11 cellular contexts compared by ENCODE assay signal in genomic region chr2:85288244-85288725, GRCh38. TPM values are rescaled to one million over a fixed set of nuclear protein-coding genes. Genes with fewer than 3 reads are reported as not detected.
DNase-seq lines count a peak whose midpoint lies in the region; ATAC-seq and TF ChIP-seq lines count a peak whose summit lies in the region.
"Had no signal": no experiment of that assay in that cellular context is flagged by ENCODE, and none has a peak within 500 bp of the region (broad histone marks: within the 10 kb centered on the region; RNA-seq: fewer than 3 reads in every experiment).

No MANE protein-coding gene starts in this region.

- no peaks in the 10 kb centered on the region for H3K79me1 ChIP-seq in mesenchymal stem cell (replicated peaks; ENCODE audit: low read length, poor library complexity, severe bottlenecking)

- H3K27ac ChIP-seq in mesenchymal stem cell (ENCODE audit: low read length, poor library complexity, severe bottlenecking) (peak overlapping the region; percentile 20), thyroid gland (no peak overlapping the region)
- H3K27ac ChIP-seq: heart left ventricle had no signal

- H3K14ac ChIP-seq in mesenchymal stem cell (ENCODE audit: low read length in 2 of 2), result no peak overlapping the region

- no peak for ATAC-seq in GM21447 (IDR thresholded peaks at IDR 0.05; ENCODE audit: unreplicated experiment)
- no peak for ATAC-seq in GM18517 (IDR thresholded peaks at IDR 0.05; ENCODE audit: unreplicated experiment)
- no peak for ATAC-seq in activated naive CD4-positive, alpha-beta T cell treated with anti-CD3 and anti-CD28 coated beads, Interleukin-2, amount 50 U/mL, for 72 hours
- ATAC-seq: heart left ventricle had no signal

- H2BK12ac ChIP-seq in mesenchymal stem cell (ENCODE audit: low read length in 2 of 2), result no peak overlapping the region

- TF ChIP-seq CTCF in astrocyte of the spinal cord (IDR thresholded peaks at IDR 0.05; ENCODE audit: low read depth, low read length) (no peak), thyroid gland (IDR thresholded peaks at IDR 0.05) (no peak)

- no peak overlapping the region for H4K91ac ChIP-seq in mesenchymal stem cell (ENCODE audit: low read length)

- H2BK15ac ChIP-seq in mesenchymal stem cell (ENCODE audit: low read depth, poor library complexity, severe bottlenecking), result no peak overlapping the region

- H3K9me3 Mint-ChIP-seq in activated naive CD4-positive, alpha-beta T cell treated with anti-CD3 and anti-CD28 coated beads, Interleukin-2, amount 50 U/mL, for 72 hours, result no peaks in the 10 kb centered on the region

- 56% methylated on average over 10 of the region's 10 CpGs for WGBS in mesenchymal stem cell
- 83 to 89% methylated on average over 10 of the region's 10 CpGs for WGBS in thyroid gland, 2 donors

- no peak overlapping the region for H3K4me3 ChIP-seq in astrocyte of the spinal cord (ENCODE audit: low read depth, low read length)
- no peak overlapping the region for H3K4me3 ChIP-seq in mesenchymal stem cell (ENCODE audit: insufficient read depth in 1 of 2, low read depth in 1 of 2, low read length in 2 of 2)
- H3K4me3 ChIP-seq in thyroid gland (replicated peaks in 1 of 3), result no peak overlapping the region
- H3K4me3 ChIP-seq: heart left ventricle had no signal

- H4K8ac ChIP-seq in mesenchymal stem cell (ENCODE audit: low read length), result no peak overlapping the region

- H3K18ac ChIP-seq in mesenchymal stem cell (ENCODE audit: low read depth in 1 of 2, low read length in 2 of 2), result no peak overlapping the region

- H3K9me3 ChIP-seq in mesenchymal stem cell (ENCODE audit: control insufficient read depth, low read length) (no peaks in the 10 kb centered on the region), thyroid gland (no peaks in the 10 kb centered on the region)
- H3K9me3 ChIP-seq: heart left ventricle had no signal

- no peak overlapping the region for H2BK120ac ChIP-seq in mesenchymal stem cell (ENCODE audit: low read depth, low read length)

- TF ChIP-seq POLR2A in thyroid gland (IDR thresholded peaks at IDR 0.05), result no peak

- intact Hi-C loops in thyroid gland (cut with DNase I), result no loop called here

- H3K27me3 ChIP-seq in mesenchymal stem cell (ENCODE audit: control insufficient read depth in 1 of 2, insufficient read depth in 1 of 2, low read length in 2 of 2), result no peaks in the 10 kb centered on the region
- no peaks in the 10 kb centered on the region for H3K27me3 ChIP-seq in thyroid gland
- H3K27me3 ChIP-seq: heart left ventricle had no signal

- no peak overlapping the region for H2AK5ac ChIP-seq in mesenchymal stem cell (ENCODE audit: low read length, severe bottlenecking)

- H3K27ac Mint-ChIP-seq in activated naive CD4-positive, alpha-beta T cell treated with anti-CD3 and anti-CD28 coated beads, Interleukin-2, amount 50 U/mL, for 72 hours, result no peak overlapping the region

- H3K9ac ChIP-seq in mesenchymal stem cell (ENCODE audit: low read length), result no peak overlapping the region

- no peak overlapping the region for H2AFZ ChIP-seq in mesenchymal stem cell (ENCODE audit: low read depth, low read length)

- H3K36me3 ChIP-seq in mesenchymal stem cell (ENCODE audit: control insufficient read depth in 1 of 2, insufficient read depth in 2 of 2, low read depth in 1 of 2, low read length in 2 of 2) (peaks cover 13 to 19% of the 10 kb centered on the region in 2 experiments), thyroid gland (peaks cover 0 to 5% of the 10 kb centered on the region in 2 donors)

- no peak overlapping the region for H3K4ac ChIP-seq in mesenchymal stem cell (ENCODE audit: low read depth in 1 of 2, low read length in 2 of 2)

- in situ Hi-C loops in ACHN (cut with HindIII; ENCODE audit: low pct_ligation_motif_present, low pct_unique_long_range_greater_than_20kb, low sequenced_read_pairs), result no loop called here
- in situ Hi-C loops in astrocyte of the spinal cord (cut with HindIII; ENCODE audit: low sequenced_read_pairs), result no loop called here

- H2BK5ac ChIP-seq in mesenchymal stem cell (ENCODE audit: low read depth, low read length, poor library complexity, severe bottlenecking), result no peak overlapping the region

- DNase-seq in ACHN (peak; percentile 53), HS-5 (ENCODE audit: low read depth) (peak; percentile 74), astrocyte of the spinal cord (ENCODE audit: low read depth, low spot score) (peak; percentile 55), mesenchymal stem cell (no peak), thyroid gland (no peak)
- no peak for DNase-seq in activated naive CD4-positive, alpha-beta T cell treated with anti-CD3 and anti-CD28 coated beads, Interleukin-2, amount 50 U/mL, for 72 hours (ENCODE audit: low spot score in 2 of 2)
- DNase-seq: activated T-cell treated with anti-CD3 and anti-CD28 coated beads, Interleukin-2, amount 50 U/mL, for 48 hours; heart left ventricle; NCI-H187 treated with DMSO at 0.1 percent for 48 hours had no signal

- peaks cover 5% of the 10 kb centered on the region for H3K4me1 ChIP-seq in mesenchymal stem cell (ENCODE audit: control insufficient read depth, insufficient read depth, low read depth, low read length)
- peaks cover 6 to 12% of the 10 kb centered on the region in 2 donors for H3K4me1 ChIP-seq in thyroid gland

- H3K4me2 ChIP-seq in mesenchymal stem cell (ENCODE audit: low read length, poor library complexity, severe bottlenecking), result no peak overlapping the region

- no peak overlapping the region for H3K23ac ChIP-seq in mesenchymal stem cell (ENCODE audit: low read length in 2 of 2)

- no peaks in the 10 kb centered on the region for H3K36me3 Mint-ChIP-seq in activated naive CD4-positive, alpha-beta T cell treated with anti-CD3 and anti-CD28 coated beads, Interleukin-2, amount 50 U/mL, for 72 hours

RNA-seq across cellular contexts. Expression of gene TGOLN2, which starts 39.5 kb away (rescaled TPM):
- polyA plus RNA-seq in mesenchymal stem cell (2013, experiment 1 of 2), result 124 TPM
- 124 TPM for polyA plus RNA-seq in mesenchymal stem cell (2013, experiment 2 of 2)
- total RNA-seq in activated naive CD4-positive, alpha-beta T cell treated with anti-CD3 and anti-CD28 coated beads, Interleukin-2, amount 50 U/mL, for 72 hours, result 100 to 1,000 TPM in 1 of 2 donors, 10 to 100 TPM in 1; 92.2 to 112 TPM
- total RNA-seq in thyroid gland, result 100 to 1,000 TPM; 146 to 207 (median 162) TPM

Comparison
In these comparisons a context has a peak if more than half of its experiments do, and no peak if none do; other contexts are left out.
1. DNase-seq: peak in ACHN (single experiment), HS-5 (single experiment) and astrocyte of the spinal cord (single experiment); none in mesenchymal stem cell (single experiment), activated naive CD4-positive, alpha-beta T cell treated with anti-CD3 and anti-CD28 coated beads, Interleukin-2, amount 50 U/mL, for 72 hours (0 of 2) and thyroid gland (0 of 2).